24 cellular contexts compared by ENCODE assay signal in genomic region chr5:23627976-23628375, GRCh38.
"Had no signal": no experiment of that assay in that cellular context is flagged by ENCODE, and none has a peak within 500 bp of the region (broad histone marks: within the 10 kb centered on the region; RNA-seq: fewer than 3 reads in every experiment).

No MANE protein-coding gene starts in this region.

- H3K79me2 ChIP-seq: hepatocyte had no signal

- H3K9me3 ChIP-seq: left ventricle myocardium inferior, lower lobe of right lung, pancreas, suprapubic skin, thyroid gland had no signal

- H3K27ac Mint-ChIP-seq: dendritic cell treated with granulocyte-macrophage colony-stimulating factor and Interleukin-4, amounts not matched to agents 40 ng/mL and 50 ng/mL, for 4 days; effector memory CD8-positive, alpha-beta T cell; nephron; type B pancreatic cell had no signal

- H3K27me3 ChIP-seq: esophagus squamous epithelium, hepatocyte, pancreas, suprapubic skin, thyroid gland had no signal

- H3K9me3 Mint-ChIP-seq: nephron, type B pancreatic cell had no signal

- H3K4me2 ChIP-seq: hepatocyte had no signal

- H2AFZ ChIP-seq: hepatocyte had no signal

- DNase-seq: effector memory CD8-positive, alpha-beta T cell; esophagus squamous epithelium; foreskin melanocyte; head of caudate nucleus; kidney; left cardiac atrium; left ventricle myocardium inferior; lower lobe of right lung; mesenchymal stem cell; midbrain; occipital lobe; pancreas; right cardiac atrium; small intestine; stimulated activated CD4-positive, alpha-beta T cell treated with anti-CD3 and anti-CD28 coated beads, Interleukin-2, amount 100 ng/mL, for 48 hours; stimulated activated naive CD4-positive, alpha-beta T cell treated with Interleukin-2 at 50 U/mL for 16 hours; thyroid gland had no signal

- H3K4me3 Mint-ChIP-seq: dendritic cell treated with granulocyte-macrophage colony-stimulating factor and Interleukin-4, amounts not matched to agents 40 ng/mL and 50 ng/mL, for 4 days; effector memory CD8-positive, alpha-beta T cell; nephron; type B pancreatic cell had no signal

- H3K4me1 Mint-ChIP-seq: nephron had no signal

- H3K27me3 Mint-ChIP-seq: dendritic cell treated with granulocyte-macrophage colony-stimulating factor and Interleukin-4, amounts not matched to agents 40 ng/mL and 50 ng/mL, for 4 days; effector memory CD8-positive, alpha-beta T cell; progenitor cell of endocrine pancreas; type B pancreatic cell had no signal

- H3K4me3 ChIP-seq: esophagus squamous epithelium, hepatocyte, left ventricle myocardium inferior, lower lobe of right lung, pancreas, suprapubic skin, thyroid gland had no signal

- H3K27ac ChIP-seq: esophagus squamous epithelium, hepatocyte, left ventricle myocardium inferior, lower lobe of right lung, pancreas, suprapubic skin, thyroid gland had no signal

- ATAC-seq: effector memory CD8-positive, alpha-beta T cell; left cardiac atrium; lower lobe of right lung; pancreas; right cardiac atrium had no signal

- H3K36me3 Mint-ChIP-seq: type B pancreatic cell had no signal

- FAIRE-seq: urothelium cell line had no signal

- H3K4me1 ChIP-seq: esophagus squamous epithelium, left ventricle myocardium inferior, lower lobe of right lung, pancreas, suprapubic skin, thyroid gland had no signal

- H3K36me3 ChIP-seq: esophagus squamous epithelium, left ventricle myocardium inferior, lower lobe of right lung, pancreas, suprapubic skin, thyroid gland had no signal
